In genomic region chr9:14846871-14847311, GRCh38 we compare ENCODE assay signal across 9 cellular contexts.
DNase-seq lines count a peak whose midpoint lies in the region; ATAC-seq and TF ChIP-seq lines count a peak whose summit lies in the region.
"Had no signal": no experiment of that assay in that cellular context is flagged by ENCODE, and none has a peak within 500 bp of the region (broad histone marks: within the 10 kb centered on the region; RNA-seq: fewer than 3 reads in every experiment).

No MANE protein-coding gene starts in this region.

- DNase-seq in NCI-H345 (lab: John Stamatoyannopoulos, UW) (peak; percentile 49), fibroblast of lung (ENCODE audit: low read depth in 2 of 2) (peak; percentile 20 to 26), posterior cingulate gyrus (peak in 6 of 10 donors; percentile 10 to 81 (median 24)), superior temporal gyrus (ENCODE audit: extremely low spot score) (no peak)
- DNase-seq in activated CD4-positive, alpha-beta memory T cell treated with anti-CD3 and anti-CD28 coated beads, Interleukin-2, amount 10 ng/mL, durations not matched to agents 7 days and 5 days: peak; percentile 60

- H3K9me3 ChIP-seq in BLaER1 (no peaks in the 10 kb centered on the region), fibroblast of lung (ENCODE audit: control insufficient read depth, insufficient read depth, low read depth, low read length) (no peaks in the 10 kb centered on the region)

- peak; percentile 67 to 76 for TF ChIP-seq CTCF in fibroblast of lung (conservative IDR thresholded peaks at IDR 0.05 in 1 of 2, IDR thresholded peaks at IDR 0.05 in 1 of 2; ENCODE audit: low read depth in 1 of 2, low read length in 2 of 2)

- no peak overlapping the region for H3K27ac Mint-ChIP-seq in activated CD4-positive, alpha-beta memory T cell treated with anti-CD3 and anti-CD28 coated beads, Interleukin-2, amount 10 ng/mL, durations not matched to agents 7 days and 5 days
- H3K27ac Mint-ChIP-seq: T-helper 1 cell treated with Interleukin-12 subunit alpha and Interleukin-12 subunit beta and Interleukin-4 antibody, amounts not matched to agents 30 μg/mL and 1 μg/mL, for 36 hours had no signal

- H3K27me3 Mint-ChIP-seq in activated CD4-positive, alpha-beta memory T cell treated with anti-CD3 and anti-CD28 coated beads, Interleukin-2, amount 10 ng/mL, durations not matched to agents 7 days and 5 days: peaks cover 5% of the 10 kb centered on the region

- H2AFZ ChIP-seq in fibroblast of lung (ENCODE audit: low read length): no peak overlapping the region

- H3K4me1 Mint-ChIP-seq in activated CD4-positive, alpha-beta memory T cell treated with anti-CD3 and anti-CD28 coated beads, Interleukin-2, amount 10 ng/mL, durations not matched to agents 7 days and 5 days: no peaks in the 10 kb centered on the region

- intact Hi-C loops in posterior cingulate gyrus (cut with DNase I): no loop called here

- H3K27me3 ChIP-seq in BLaER1: no peaks in the 10 kb centered on the region
- no peaks in the 10 kb centered on the region for H3K27me3 ChIP-seq in fibroblast of lung (ENCODE audit: control insufficient read depth, insufficient read depth, low read length)

- CTCF ChIA-PET in activated CD4-positive, alpha-beta memory T cell treated with anti-CD3 and anti-CD28 coated beads, Interleukin-2, amount 10 ng/mL, durations not matched to agents 7 days and 5 days (lab: Charles Lee): interaction anchor here (0.6 kb wide), 1 partner anchor 745 kb away, joined by 3 read pairs; no protein-coding TSS in a partner anchor

- H3K9ac ChIP-seq in BLaER1: no peak overlapping the region
- H3K9ac ChIP-seq in fibroblast of lung (ENCODE audit: insufficient read depth, low read length): no peak overlapping the region

- H3K79me2 ChIP-seq in fibroblast of lung (ENCODE audit: control insufficient read depth, insufficient read depth, low read length): no peaks in the 10 kb centered on the region

- H3K4me3 ChIP-seq in BLaER1: no peak overlapping the region
- no peak overlapping the region for H3K4me3 ChIP-seq in fibroblast of lung (replicated peaks in 1 of 4; ENCODE audit: control extremely low read depth in 1 of 4, insufficient read depth in 1 of 4, low read depth in 3 of 4, low read length in 4 of 4)

- H4K20me1 ChIP-seq in BLaER1: no peaks in the 10 kb centered on the region
- H4K20me1 ChIP-seq in fibroblast of lung (ENCODE audit: control insufficient read depth, extremely low read depth, insufficient read depth, low read length): no peaks in the 10 kb centered on the region

- no peaks in the 10 kb centered on the region for H3K36me3 Mint-ChIP-seq in activated CD4-positive, alpha-beta memory T cell treated with anti-CD3 and anti-CD28 coated beads, Interleukin-2, amount 10 ng/mL, durations not matched to agents 7 days and 5 days (ENCODE audit: low read depth)

- no peak overlapping the region for H3K27ac ChIP-seq in BLaER1
- no peak overlapping the region for H3K27ac ChIP-seq in fibroblast of lung (ENCODE audit: insufficient read depth, low read length)

- POLR2A ChIA-PET in activated CD4-positive, alpha-beta memory T cell treated with anti-CD3 and anti-CD28 coated beads, Interleukin-2, amount 10 ng/mL, durations not matched to agents 7 days and 5 days (lab: Charles Lee): no interaction called here

- H3K4me1 ChIP-seq in BLaER1: peaks cover 5% of the 10 kb centered on the region
- no peaks in the 10 kb centered on the region for H3K4me1 ChIP-seq in fibroblast of lung (ENCODE audit: control insufficient read depth, extremely low read depth, insufficient read depth, low read length)

- no peak overlapping the region for H3K4me3 Mint-ChIP-seq in activated CD4-positive, alpha-beta memory T cell treated with anti-CD3 and anti-CD28 coated beads, Interleukin-2, amount 10 ng/mL, durations not matched to agents 7 days and 5 days
- H3K4me3 Mint-ChIP-seq: T-helper 1 cell treated with Interleukin-12 subunit alpha and Interleukin-12 subunit beta and Interleukin-4 antibody, amounts not matched to agents 30 μg/mL and 1 μg/mL, for 36 hours had no signal

- H3K4me2 ChIP-seq in BLaER1 (peak overlapping the region; percentile 36), fibroblast of lung (ENCODE audit: extremely low read depth, insufficient read depth, low read length) (no peak overlapping the region)

- H3K36me3 ChIP-seq in BLaER1 (no peaks in the 10 kb centered on the region), fibroblast of lung (ENCODE audit: control insufficient read depth, insufficient read depth, low read length) (no peaks in the 10 kb centered on the region)

- H3K9me3 Mint-ChIP-seq in activated CD4-positive, alpha-beta memory T cell treated with anti-CD3 and anti-CD28 coated beads, Interleukin-2, amount 10 ng/mL, durations not matched to agents 7 days and 5 days: no peaks in the 10 kb centered on the region
- H3K9me3 Mint-ChIP-seq: T-helper 1 cell treated with Interleukin-12 subunit alpha and Interleukin-12 subunit beta and Interleukin-4 antibody, amounts not matched to agents 30 μg/mL and 1 μg/mL, for 36 hours had no signal

- peak; percentile 93 for ATAC-seq in GM18870 (IDR thresholded peaks at IDR 0.05; ENCODE audit: unreplicated experiment)
- ATAC-seq in HG03060 (IDR thresholded peaks at IDR 0.05; ENCODE audit: low read depth, unreplicated experiment): peak; percentile 95
